In the genomic region with DNA sequence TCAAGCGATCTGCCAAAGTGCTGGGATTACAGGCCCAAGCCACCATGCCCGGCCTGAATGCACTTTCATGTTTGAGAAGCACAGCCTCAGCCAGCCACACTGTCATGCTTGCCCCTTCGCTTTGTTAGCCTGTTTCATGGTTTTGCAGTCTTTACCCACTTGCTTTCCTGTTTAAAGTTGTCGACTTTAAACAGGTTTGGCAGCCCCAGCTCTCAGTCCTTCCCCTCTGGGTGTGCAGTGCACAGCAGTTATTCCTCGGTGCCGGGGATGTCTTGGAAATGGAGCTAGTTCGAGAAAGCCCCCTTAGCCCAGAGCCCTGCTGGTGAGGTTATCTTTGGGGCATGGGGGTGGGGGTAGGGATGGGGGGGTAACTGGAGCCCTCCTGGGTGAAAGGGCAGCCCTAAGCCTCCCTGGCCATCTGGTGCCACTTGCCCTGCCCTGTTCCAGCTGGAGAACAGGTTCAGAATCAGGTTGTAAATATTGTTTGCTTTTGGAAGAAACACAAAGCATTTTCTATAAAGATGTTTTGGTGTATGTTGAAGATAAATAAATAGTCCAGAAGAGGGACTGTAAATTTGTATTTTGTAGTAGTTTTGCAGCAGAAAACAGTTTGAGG, we compare ENCODE assay signal across 10 cellular contexts. TPM values are rescaled to one million over a fixed set of nuclear protein-coding genes. Genes with fewer than 3 reads are reported as not detected.
A peak's percentile ranks its signal among the peaks of the same experiment; 100 is the strongest.
DNase-seq lines count a peak whose midpoint lies in the region; ATAC-seq, FAIRE-seq and TF ChIP-seq lines count a peak whose summit lies in the region.
"Had no signal": no experiment of that assay in that cellular context is flagged by ENCODE, and none has a peak within 500 bp of the region (broad histone marks: within the 10 kb centered on the region; RNA-seq: fewer than 3 reads in every experiment).

No MANE protein-coding gene starts in this region.

- peaks cover 99 to 100% (median 100%) of the 10 kb centered on the region in 10 experiments for H3K4me1 ChIP-seq in BLaER1 treated with 17β-estradiol and CSF1 and Interleukin-3, amounts not matched to agents 10 nM and 100 nM

- peaks cover 93% of the 10 kb centered on the region for H3K4me1 Mint-ChIP-seq in central memory CD8-positive, alpha-beta T cell
- peaks cover 94% of the 10 kb centered on the region for H3K4me1 Mint-ChIP-seq in nephron progenitor cell

- TF ChIP-seq CTCF in nephron progenitor cell (IDR thresholded peaks at IDR 0.05) (no peak), D721Med (IDR thresholded peaks at IDR 0.05; ENCODE audit: insufficient read depth, missing control alignments) (no peak)

- FAIRE-seq in D721Med (lab: Jason Lieb, UNC), result no peak
- FAIRE-seq: pancreas had no signal

- no peaks in the 10 kb centered on the region for H3K9me3 Mint-ChIP-seq in central memory CD8-positive, alpha-beta T cell
- no peaks in the 10 kb centered on the region for H3K9me3 Mint-ChIP-seq in nephron progenitor cell

- peak overlapping the region; percentile 92 for H3K27ac Mint-ChIP-seq in central memory CD8-positive, alpha-beta T cell (ENCODE audit: low read depth)
- H3K27ac Mint-ChIP-seq in nephron progenitor cell, result peak overlapping the region; percentile 97

- H3K36me3 ChIP-seq in BLaER1 treated with 17β-estradiol and CSF1 and Interleukin-3, amounts not matched to agents 10 nM and 100 nM, result peaks cover 55 to 95% (median 75%) of the 10 kb centered on the region in 11 experiments
- no peaks in the 10 kb centered on the region; the same call in 1 of the 2 replicates for H3K36me3 ChIP-seq in KOPT-K1 (ENCODE audit: insufficient read depth, low read length)
- H3K36me3 ChIP-seq: pancreas had no signal

- H3K4me2 ChIP-seq in BLaER1 treated with 17β-estradiol and CSF1 and Interleukin-3, amounts not matched to agents 10 nM and 100 nM, result peak overlapping the region; percentile 93 to 100 (median 99)
- H3K4me2 ChIP-seq: SK-N-SH had no signal

- no peak for DNase-seq in central memory CD8-positive, alpha-beta T cell (ENCODE audit: low spot score in 2 of 2)
- DNase-seq in nephron progenitor cell, result no peak
- DNase-seq in D721Med (ENCODE audit: insufficient read length, low spot score), result no peak
- no peak for DNase-seq in islet precursor cell
- no peak for DNase-seq in mucosa of gallbladder (ENCODE audit: low spot score)
- DNase-seq: SK-N-SH had no signal

- peaks cover 24% of the 10 kb centered on the region for H3K36me3 Mint-ChIP-seq in central memory CD8-positive, alpha-beta T cell (ENCODE audit: insufficient read depth)
- H3K36me3 Mint-ChIP-seq in nephron progenitor cell (ENCODE audit: low read depth), result peaks cover 18% of the 10 kb centered on the region

- peak overlapping the region; percentile 31 to 66 (median 52); a peak in 19 of 20 replicates for H3K4me3 ChIP-seq in BLaER1 treated with 17β-estradiol and CSF1 and Interleukin-3, amounts not matched to agents 10 nM and 100 nM
- H3K4me3 ChIP-seq: pancreas had no signal

- no peaks in the 10 kb centered on the region for H3K27me3 Mint-ChIP-seq in central memory CD8-positive, alpha-beta T cell
- no peaks in the 10 kb centered on the region for H3K27me3 Mint-ChIP-seq in nephron progenitor cell (ENCODE audit: low read depth, poor library complexity)

- peaks cover 43 to 100% (median 94%) of the 10 kb centered on the region in 11 experiments for H4K20me1 ChIP-seq in BLaER1 treated with 17β-estradiol and CSF1 and Interleukin-3, amounts not matched to agents 10 nM and 100 nM

- no peaks in the 10 kb centered on the region; a peak in 1 of 22 replicates for H3K9me3 ChIP-seq in BLaER1 treated with 17β-estradiol and CSF1 and Interleukin-3, amounts not matched to agents 10 nM and 100 nM (replicated peaks in 1 of 11)
- no peaks in the 10 kb centered on the region for H3K9me3 ChIP-seq in KOPT-K1 (ENCODE audit: insufficient read depth, low read length, poor library complexity, severe bottlenecking)
- H3K9me3 ChIP-seq: pancreas, SK-N-SH had no signal

- ATAC-seq in central memory CD8-positive, alpha-beta T cell (replicated peaks; ENCODE audit: extremely low read depth, poor library complexity, severe bottlenecking), result no peak
- no peak for ATAC-seq in SK-N-SH treated with all-trans-retinoic acid at 6 μM for 48 hours

- H3K27me3 ChIP-seq in BLaER1 treated with 17β-estradiol and CSF1 and Interleukin-3, amounts not matched to agents 10 nM and 100 nM, result no peaks in the 10 kb centered on the region
- H3K27me3 ChIP-seq: pancreas had no signal

- peak overlapping the region; percentile 56 to 99 (median 84) for H3K27ac ChIP-seq in BLaER1 treated with 17β-estradiol and CSF1 and Interleukin-3, amounts not matched to agents 10 nM and 100 nM
- peak overlapping the region; percentile 89 for H3K27ac ChIP-seq in KOPT-K1 (ENCODE audit: low read depth, low read length, poor library complexity, severe bottlenecking)

- H3K4me3 Mint-ChIP-seq in central memory CD8-positive, alpha-beta T cell, result peak overlapping the region; percentile 73
- peak overlapping the region; percentile 60 for H3K4me3 Mint-ChIP-seq in nephron progenitor cell

- peak overlapping the region; percentile 71 to 99 (median 76) for H3K9ac ChIP-seq in BLaER1 treated with 17β-estradiol and CSF1 and Interleukin-3, amounts not matched to agents 10 nM and 100 nM
- H3K9ac ChIP-seq: SK-N-SH had no signal

TF ChIP-seq in SK-N-SH treated with all-trans-retinoic acid at 6 μM for 48 hours, 23 proteins besides CTCF, POLR2A, EP300 and RAD21:
- TF ChIP-seq ISL1 (CRISPR knock-in tag; IDR thresholded peaks at IDR 0.05) (no peak), ESRRG (CRISPR knock-in tag; IDR thresholded peaks at IDR 0.05) (no peak), OSR1 (CRISPR knock-in tag; IDR thresholded peaks at IDR 0.05) (no peak), CSDC2 (CRISPR knock-in tag; IDR thresholded peaks at IDR 0.05) (no peak), ZNF70 (CRISPR knock-in tag; IDR thresholded peaks at IDR 0.05) (no peak), TCF4 (CRISPR knock-in tag; IDR thresholded peaks at IDR 0.05; ENCODE audit: borderline replicate concordance) (no peak), RARB (CRISPR knock-in tag; IDR thresholded peaks at IDR 0.05) (no peak)
- TF ChIP-seq, protein P1, sequence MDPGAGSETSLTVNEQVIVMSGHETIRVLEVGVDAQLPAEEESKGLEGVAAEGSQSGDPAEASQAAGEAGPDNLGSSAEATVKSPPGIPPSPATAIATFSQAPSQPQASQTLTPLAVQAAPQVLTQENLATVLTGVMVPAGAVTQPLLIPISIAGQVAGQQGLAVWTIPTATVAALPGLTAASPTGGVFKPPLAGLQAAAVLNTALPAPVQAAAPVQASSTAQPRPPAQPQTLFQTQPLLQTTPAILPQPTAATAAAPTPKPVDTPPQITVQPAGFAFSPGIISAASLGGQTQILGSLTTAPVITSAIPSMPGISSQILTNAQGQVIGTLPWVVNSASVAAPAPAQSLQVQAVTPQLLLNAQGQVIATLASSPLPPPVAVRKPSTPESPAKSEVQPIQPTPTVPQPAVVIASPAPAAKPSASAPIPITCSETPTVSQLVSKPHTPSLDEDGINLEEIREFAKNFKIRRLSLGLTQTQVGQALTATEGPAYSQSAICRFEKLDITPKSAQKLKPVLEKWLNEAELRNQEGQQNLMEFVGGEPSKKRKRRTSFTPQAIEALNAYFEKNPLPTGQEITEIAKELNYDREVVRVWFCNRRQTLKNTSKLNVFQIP (CRISPR knock-in tag; IDR thresholded peaks at IDR 0.05; ENCODE audit: borderline replicate concordance, low read depth), result no peak

RNA-seq across cellular contexts. Expression of a gene that starts 14.8 kb away (rescaled TPM):
- total RNA-seq in mucosa of gallbladder, result 124 TPM
